ENCODE assay signal across 16 cellular contexts in genomic region chr2:237861875-237862527, GRCh38. TPM values are rescaled to one million over a fixed set of nuclear protein-coding genes. Genes with fewer than 3 reads are reported as not detected.
DNase-seq lines count a peak whose midpoint lies in the region; ATAC-seq and TF ChIP-seq lines count a peak whose summit lies in the region.
"Had no signal": no experiment of that assay in that cellular context is flagged by ENCODE, and none has a peak within 500 bp of the region (broad histone marks: within the 10 kb centered on the region; RNA-seq: fewer than 3 reads in every experiment).

No MANE protein-coding gene starts in this region.

- H3K36me3 ChIP-seq in body of pancreas (replicated peaks in 1 of 2; ENCODE audit: insufficient read depth in 1 of 2, low read depth in 2 of 2): no peaks in the 10 kb centered on the region
- H3K36me3 ChIP-seq in muscle layer of colon (ENCODE audit: insufficient read depth, low read length): peaks cover under 1% of the 10 kb centered on the region
- H3K36me3 ChIP-seq in brain microvascular endothelial cell (replicated peaks): no peaks in the 10 kb centered on the region
- H3K36me3 ChIP-seq: ovary had no signal

- peaks cover 49% of the 10 kb centered on the region for H3K27me3 Mint-ChIP-seq in type B pancreatic cell

- ATAC-seq in body of pancreas (no peak), GM18868 (IDR thresholded peaks at IDR 0.05; ENCODE audit: unreplicated experiment) (no peak)

- H3K4me3 ChIP-seq in body of pancreas (no peak overlapping the region), muscle layer of colon (ENCODE audit: low read depth in 1 of 2, low read length in 2 of 2) (no peak overlapping the region), brain microvascular endothelial cell (ENCODE audit: low read depth, low read length) (no peak overlapping the region)
- H3K4me3 ChIP-seq: ovary had no signal

- no peak overlapping the region for H3K9ac ChIP-seq in muscle layer of colon (ENCODE audit: low read length)

- H3K9me3 Mint-ChIP-seq in type B pancreatic cell: no peaks in the 10 kb centered on the region
- H3K9me3 Mint-ChIP-seq: activated naive CD4-positive, alpha-beta T cell treated with anti-CD3 and anti-CD28 coated beads, Interleukin-2, amount 10 ng/mL, durations not matched to agents 7 days and 5 days had no signal

- in situ Hi-C loops in brain microvascular endothelial cell (cut with HindIII; ENCODE audit: low pct_ligation_motif_present, low sequenced_read_pairs): no loop called here

- peaks cover 30% of the 10 kb centered on the region for H3K4me1 Mint-ChIP-seq in type B pancreatic cell (ENCODE audit: unreplicated experiment)

- TF ChIP-seq POLR2A in body of pancreas (IDR thresholded peaks at IDR 0.05): peak in 1 of 3 donors; percentile 7

- no peaks in the 10 kb centered on the region for H3K9me3 ChIP-seq in body of pancreas
- H3K9me3 ChIP-seq in muscle layer of colon (ENCODE audit: low read length): no peaks in the 10 kb centered on the region
- H3K9me3 ChIP-seq: ovary had no signal

- H3K4me1 ChIP-seq in body of pancreas: peaks cover 74% of the 10 kb centered on the region
- peaks cover 60% of the 10 kb centered on the region for H3K4me1 ChIP-seq in muscle layer of colon (ENCODE audit: insufficient read depth, low read length)

- no peaks in the 10 kb centered on the region for H3K27me3 ChIP-seq in body of pancreas
- no peaks in the 10 kb centered on the region for H3K27me3 ChIP-seq in muscle layer of colon (ENCODE audit: control insufficient read depth in 1 of 2, insufficient read depth in 2 of 2, low read length in 2 of 2)
- peaks cover 9% of the 10 kb centered on the region for H3K27me3 ChIP-seq in brain microvascular endothelial cell (replicated peaks)
- H3K27me3 ChIP-seq: ovary had no signal

- peak overlapping the region; percentile 55 to 96 (median 90) for H3K27ac ChIP-seq in body of pancreas
- peak overlapping the region; percentile 83 for H3K27ac ChIP-seq in muscle layer of colon (ENCODE audit: low read depth, low read length)
- H3K27ac ChIP-seq in brain microvascular endothelial cell: no peak overlapping the region
- H3K27ac ChIP-seq: ovary had no signal

- H3K27ac Mint-ChIP-seq in type B pancreatic cell: peak overlapping the region; percentile 68
- H3K27ac Mint-ChIP-seq: activated naive CD4-positive, alpha-beta T cell treated with anti-CD3 and anti-CD28 coated beads, Interleukin-2, amount 10 ng/mL, durations not matched to agents 7 days and 5 days had no signal

- 30 to 34% methylated on average over 11 of the region's 11 CpGs for WGBS in body of pancreas, 2 donors

- H3K4me3 Mint-ChIP-seq in type B pancreatic cell: peak overlapping the region; percentile 80
- H3K4me3 Mint-ChIP-seq: activated naive CD4-positive, alpha-beta T cell treated with anti-CD3 and anti-CD28 coated beads, Interleukin-2, amount 10 ng/mL, durations not matched to agents 7 days and 5 days had no signal

- no peak for TF ChIP-seq CTCF in body of pancreas (IDR thresholded peaks at IDR 0.05)
- no peak for TF ChIP-seq CTCF in type B pancreatic cell (conservative IDR thresholded peaks at IDR 0.05)
- no peak for TF ChIP-seq CTCF in brain microvascular endothelial cell (IDR thresholded peaks at IDR 0.05; ENCODE audit: low read depth, low read length, missing control alignments)

- DNase-seq in activated effector memory CD4-positive, alpha-beta T cell treated with anti-CD3 and anti-CD28 coated beads, Interleukin-2, amount 50 U/mL, for 16 hours: peak; percentile 21
- DNase-seq in activated effector memory CD4-positive, alpha-beta T cell treated with Interleukin-2 at 50 U/mL for 16 hours: no peak
- DNase-seq in body of pancreas (peak in 2 of 4 donors; percentile 28 to 53), type B pancreatic cell (ENCODE audit: extremely low spot score, unreplicated experiment) (no peak), hepatic stellate cell (ENCODE audit: low spot score) (no peak), brain microvascular endothelial cell (no peak)
- DNase-seq: activated CD4-positive, CD25-positive, alpha-beta regulatory T cell treated with anti-CD3 and anti-CD28 coated beads, Interleukin-2, amount 50 U/mL, for 72 hours; activated CD8-positive, alpha-beta memory T cell treated with anti-CD3 and anti-CD28 coated beads, Interleukin-2, amount 50 U/mL, for 4 hours; activated naive CD4-positive, alpha-beta T cell treated with anti-CD3 and anti-CD28 coated beads, Interleukin-2, amount 10 ng/mL, durations not matched to agents 7 days and 5 days; central memory CD4-positive, alpha-beta T cell; COR-L47; kidney; NCI-H2081 treated with DMSO at 0.1 percent for 48 hours; ovary had no signal

- H3K36me3 Mint-ChIP-seq in type B pancreatic cell: no peaks in the 10 kb centered on the region

- intact Hi-C loops in body of pancreas (cut with DNase I): no loop called here

RNA-seq across cellular contexts. Expression of gene RAMP1, which starts 2.6 kb away (rescaled TPM):
- 10 to 100 TPM; 74.2 to 85.4 TPM for total RNA-seq in body of pancreas
- total RNA-seq in type B pancreatic cell (ENCODE audit: low replicate concordance): 11.3 and 23.8 TPM in 2 replicates
